In the genomic region with DNA sequence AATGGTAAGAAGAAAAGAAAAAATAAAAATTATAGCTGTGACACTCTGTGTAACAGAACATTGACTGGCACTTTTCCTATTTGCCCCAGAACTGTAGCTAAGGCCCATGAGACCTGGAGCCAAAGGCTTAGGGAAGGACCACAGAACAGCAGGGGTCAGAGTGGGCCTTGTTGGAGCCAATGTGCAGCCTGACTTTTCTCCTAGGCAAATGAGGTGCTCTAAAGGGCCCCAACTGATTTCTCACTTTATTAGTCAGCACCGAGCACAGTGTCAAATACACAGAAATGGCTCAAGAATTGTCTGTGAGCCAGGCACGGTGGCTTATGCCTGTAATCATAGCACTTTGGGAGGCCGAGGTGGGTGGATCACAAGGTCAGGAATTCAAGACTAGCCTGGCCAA, we compare ENCODE assay signal across 29 cellular contexts.
"Had no signal": no experiment of that assay in that cellular context is flagged by ENCODE, and none has a peak within 500 bp of the region (broad histone marks: within the 10 kb centered on the region; RNA-seq: fewer than 3 reads in every experiment).

No MANE protein-coding gene starts in this region.

- ATAC-seq: activated CD4-positive, alpha-beta T cell treated with anti-CD3 and anti-CD28 coated beads for 36 hours; activated CD8-positive, alpha-beta memory T cell treated with anti-CD3 and anti-CD28 coated beads, Interleukin-2, amount 10 ng/mL, durations not matched to agents 7 days and 5 days; activated CD8-positive, alpha-beta T cell treated with anti-CD3 and anti-CD28 coated beads, Interleukin-2, amount 10 ng/mL, durations not matched to agents 7 days and 5 days; activated naive CD8-positive, alpha-beta T cell treated with anti-CD3 and anti-CD28 coated beads, Interleukin-2, amount 50 U/mL, for 24 hours; body of pancreas; effector memory CD8-positive, alpha-beta T cell had no signal

- H3K27me3 ChIP-seq: adrenal gland, body of pancreas, esophagus squamous epithelium had no signal

- DNase-seq: activated CD4-positive, alpha-beta memory T cell treated with anti-CD3 and anti-CD28 coated beads for 36 hours; activated CD4-positive, alpha-beta T cell treated with anti-CD3 and anti-CD28 coated beads for 36 hours; activated CD4-positive, alpha-beta T cell treated with anti-CD3 and anti-CD28 coated beads, Interleukin-2, amount 10 ng/mL, durations not matched to agents 24 days and 14 days; activated CD4-positive, CD25-positive, alpha-beta regulatory T cell; activated CD4-positive, CD25-positive, alpha-beta regulatory T cell treated with anti-CD3 and anti-CD28 coated beads, Interleukin-2, amount 50 U/mL, for 72 hours; activated CD8-positive, alpha-beta memory T cell treated with anti-CD3 and anti-CD28 coated beads, Interleukin-2, amount 10 ng/mL, durations not matched to agents 7 days and 5 days; activated CD8-positive, alpha-beta memory T cell treated with anti-CD3 and anti-CD28 coated beads, Interleukin-2, amount 50 U/mL, for 4 hours; activated CD8-positive, alpha-beta T cell treated with anti-CD3 and anti-CD28 coated beads, Interleukin-2, amount 10 ng/mL, durations not matched to agents 7 days and 5 days; activated effector memory CD4-positive, alpha-beta T cell treated with anti-CD3 and anti-CD28 coated beads, Interleukin-2, amount 50 U/mL, for 16 hours; activated naive CD4-positive, alpha-beta T cell treated with anti-CD3 and anti-CD28 coated beads for 36 hours; activated naive CD8-positive, alpha-beta T cell treated with anti-CD3 and anti-CD28 coated beads for 36 hours; activated naive CD8-positive, alpha-beta T cell treated with anti-CD3 and anti-CD28 coated beads, Interleukin-2, amount 50 U/mL, for 24 hours; activated T-cell treated with anti-CD3 and anti-CD28 coated beads, Interleukin-2, amount 50 U/mL, for 1 hour; activated T-cell treated with anti-CD3 and anti-CD28 coated beads, Interleukin-2, amount 50 U/mL, for 48 hours; adrenal gland; amygdala; aorta; body of pancreas; caudate nucleus; cortex of kidney; dermis blood vessel endothelial cell; effector CD4-positive, alpha-beta T cell; effector memory CD8-positive, alpha-beta T cell; erythroblast; esophagus squamous epithelium; head of caudate nucleus; T-helper 2 cell had no signal

- FAIRE-seq: colon, frontal cortex had no signal

- H3K27ac ChIP-seq: adrenal gland, body of pancreas, esophagus squamous epithelium had no signal

- H3K4me3 ChIP-seq: adrenal gland, body of pancreas, esophagus squamous epithelium had no signal

- H3K36me3 ChIP-seq: adrenal gland, esophagus squamous epithelium had no signal

- H3K9me3 ChIP-seq: adrenal gland, body of pancreas, esophagus squamous epithelium had no signal
